In the genomic region with DNA sequence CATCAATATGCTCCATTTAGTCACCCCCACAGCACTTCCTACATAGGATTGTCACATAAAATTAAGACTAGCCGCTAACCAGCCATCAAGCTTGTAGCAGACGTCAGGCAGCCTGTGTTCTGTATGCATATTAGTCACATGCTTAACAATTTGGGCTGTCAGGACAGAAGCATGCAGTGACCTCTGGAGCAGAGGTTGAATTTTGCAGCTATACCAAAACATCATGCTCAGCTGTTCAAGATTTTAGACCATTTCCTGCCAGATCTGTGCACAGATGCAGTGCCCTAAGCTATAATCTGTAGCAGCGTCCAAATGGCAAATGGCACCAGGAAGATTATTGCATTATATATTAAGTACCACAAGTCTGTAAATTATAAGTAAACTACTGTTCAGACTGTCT, we compare ENCODE assay signal across 19 cellular contexts.
"Had no signal": no experiment of that assay in that cellular context is flagged by ENCODE, and none has a peak within 500 bp of the region (broad histone marks: within the 10 kb centered on the region; RNA-seq: fewer than 3 reads in every experiment).

No MANE protein-coding gene starts in this region.

- H3K36me3 Mint-ChIP-seq: activated naive CD4-positive, alpha-beta T cell treated with anti-CD3 and anti-CD28 coated beads, Interleukin-2, amount 10 ng/mL, durations not matched to agents 7 days and 5 days had no signal

- H3K9me3 Mint-ChIP-seq: activated CD4-positive, alpha-beta T cell treated with anti-CD3 and anti-CD28 coated beads, Interleukin-2, amount 10 ng/mL, durations not matched to agents 7 days and 5 days; activated naive CD8-positive, alpha-beta T cell treated with anti-CD3 and anti-CD28 coated beads, Interleukin-2, amount 50 U/mL, for 24 hours; activated T-cell treated with anti-CD3 and anti-CD28 coated beads, Interleukin-2, amount 50 U/mL, for 4 hours; neural crest cell had no signal

- H3K36me3 ChIP-seq: ascending aorta, colonic mucosa, upper lobe of right lung had no signal

- H3K4me3 Mint-ChIP-seq: activated CD4-positive, alpha-beta T cell treated with anti-CD3 and anti-CD28 coated beads, Interleukin-2, amount 10 ng/mL, durations not matched to agents 7 days and 5 days; activated naive CD4-positive, alpha-beta T cell treated with anti-CD3 and anti-CD28 coated beads, Interleukin-2, amount 10 ng/mL, durations not matched to agents 7 days and 5 days; activated naive CD8-positive, alpha-beta T cell treated with anti-CD3 and anti-CD28 coated beads, Interleukin-2, amount 50 U/mL, for 24 hours; activated T-cell treated with anti-CD3 and anti-CD28 coated beads, Interleukin-2, amount 50 U/mL, for 4 hours; central memory CD8-positive, alpha-beta T cell; neural crest cell had no signal

- H3K4me3 ChIP-seq: ascending aorta, colonic mucosa, upper lobe of right lung had no signal

- H3K4me1 ChIP-seq: ascending aorta, colonic mucosa, upper lobe of right lung had no signal

- H3K4me1 Mint-ChIP-seq: activated CD4-positive, alpha-beta T cell treated with anti-CD3 and anti-CD28 coated beads, Interleukin-2, amount 10 ng/mL, durations not matched to agents 7 days and 5 days; activated naive CD4-positive, alpha-beta T cell treated with anti-CD3 and anti-CD28 coated beads, Interleukin-2, amount 10 ng/mL, durations not matched to agents 7 days and 5 days; activated naive CD8-positive, alpha-beta T cell treated with anti-CD3 and anti-CD28 coated beads, Interleukin-2, amount 50 U/mL, for 24 hours; central memory CD8-positive, alpha-beta T cell had no signal

- H3K9me3 ChIP-seq: ascending aorta, colonic mucosa, upper lobe of right lung had no signal

- H3K27ac ChIP-seq: ascending aorta, colonic mucosa, upper lobe of right lung had no signal

- H3K27me3 Mint-ChIP-seq: activated CD4-positive, alpha-beta T cell treated with anti-CD3 and anti-CD28 coated beads, Interleukin-2, amount 10 ng/mL, durations not matched to agents 7 days and 5 days; activated naive CD4-positive, alpha-beta T cell treated with anti-CD3 and anti-CD28 coated beads, Interleukin-2, amount 10 ng/mL, durations not matched to agents 7 days and 5 days; activated naive CD8-positive, alpha-beta T cell treated with anti-CD3 and anti-CD28 coated beads, Interleukin-2, amount 50 U/mL, for 24 hours; central memory CD8-positive, alpha-beta T cell had no signal

- H3K27ac Mint-ChIP-seq: activated CD4-positive, alpha-beta T cell treated with anti-CD3 and anti-CD28 coated beads, Interleukin-2, amount 10 ng/mL, durations not matched to agents 7 days and 5 days; activated naive CD4-positive, alpha-beta T cell treated with anti-CD3 and anti-CD28 coated beads, Interleukin-2, amount 10 ng/mL, durations not matched to agents 7 days and 5 days; activated naive CD8-positive, alpha-beta T cell treated with anti-CD3 and anti-CD28 coated beads, Interleukin-2, amount 50 U/mL, for 24 hours had no signal

- ATAC-seq: activated CD4-positive, CD25-positive, alpha-beta regulatory T cell treated with anti-CD3 and anti-CD28 coated beads, Interleukin-2, amount 50 U/mL, for 24 hours; activated naive CD8-positive, alpha-beta T cell treated with anti-CD3 and anti-CD28 coated beads, Interleukin-2, amount 50 U/mL, for 24 hours; activated T-cell treated with anti-CD3 and anti-CD28 coated beads, Interleukin-2, amount 50 U/mL, for 4 hours; left ventricle myocardium superior; upper lobe of right lung had no signal

- DNase-seq: activated CD4-positive, alpha-beta T cell treated with anti-CD3 and anti-CD28 coated beads, Interleukin-2, amount 10 ng/mL, durations not matched to agents 7 days and 5 days; activated CD8-positive, alpha-beta memory T cell treated with anti-CD3 and anti-CD28 coated beads, Interleukin-2, amount 50 U/mL, for 4 hours; activated effector memory CD4-positive, alpha-beta T cell treated with Interleukin-2 at 50 U/mL for 16 hours; activated naive CD4-positive, alpha-beta T cell treated with anti-CD3 and anti-CD28 coated beads, Interleukin-2, amount 10 ng/mL, durations not matched to agents 7 days and 5 days; activated naive CD8-positive, alpha-beta T cell treated with anti-CD3 and anti-CD28 coated beads, Interleukin-2, amount 50 U/mL, for 24 hours; activated T-cell treated with anti-CD3 and anti-CD28 coated beads, Interleukin-2, amount 50 U/mL, for 4 hours; colonic mucosa; head of caudate nucleus; kidney glomerular epithelial cell; left ventricle myocardium superior; stimulated activated CD4-positive, alpha-beta T cell treated with anti-CD3 and anti-CD28 coated beads, Interleukin-12 subunit alpha, Interleukin-12 subunit beta, amount 100 ng/mL, for 4 hours; stimulated activated CD4-positive, alpha-beta T cell treated with anti-CD3 and anti-CD28 coated beads, Interleukin-1b, Interleukin-23, amount 100 ng/mL, for 48 hours; stimulated activated CD8-positive, alpha-beta memory T cell treated with anti-CD3 and anti-CD28 coated beads, Interleukin-4, amount 100 ng/mL, for 48 hours; stimulated activated naive CD4-positive, alpha-beta T cell; upper lobe of right lung had no signal

- H3K27me3 ChIP-seq: ascending aorta, colonic mucosa, upper lobe of right lung had no signal
